Comparison of ENCODE assay signal across 1 cellular context in the genomic region with DNA sequence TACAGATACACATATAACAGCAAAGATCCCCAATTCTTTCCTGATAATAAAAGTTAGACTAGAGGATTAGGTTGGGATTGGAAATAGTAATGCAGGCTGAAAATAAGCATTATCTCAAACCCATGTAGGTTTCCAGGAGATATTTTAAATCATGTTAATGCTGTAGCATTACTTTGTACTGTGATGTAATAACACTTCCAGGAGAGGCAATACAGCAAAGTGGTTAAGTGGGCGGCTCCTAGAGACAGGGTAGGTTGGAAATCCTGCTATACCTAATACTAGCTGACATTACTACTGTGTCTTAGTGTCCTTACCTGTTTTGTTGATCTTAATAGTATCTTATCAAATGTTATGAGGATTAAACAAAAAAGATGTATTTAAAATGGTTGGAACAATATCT.
TF ChIP-seq lines count a peak whose summit lies in the region.

No MANE protein-coding gene starts in this region.

TF ChIP-seq in WTC11, 78 proteins besides CTCF, POLR2A, EP300 and RAD21 (continued from another document):
- TF ChIP-seq, protein P1, sequence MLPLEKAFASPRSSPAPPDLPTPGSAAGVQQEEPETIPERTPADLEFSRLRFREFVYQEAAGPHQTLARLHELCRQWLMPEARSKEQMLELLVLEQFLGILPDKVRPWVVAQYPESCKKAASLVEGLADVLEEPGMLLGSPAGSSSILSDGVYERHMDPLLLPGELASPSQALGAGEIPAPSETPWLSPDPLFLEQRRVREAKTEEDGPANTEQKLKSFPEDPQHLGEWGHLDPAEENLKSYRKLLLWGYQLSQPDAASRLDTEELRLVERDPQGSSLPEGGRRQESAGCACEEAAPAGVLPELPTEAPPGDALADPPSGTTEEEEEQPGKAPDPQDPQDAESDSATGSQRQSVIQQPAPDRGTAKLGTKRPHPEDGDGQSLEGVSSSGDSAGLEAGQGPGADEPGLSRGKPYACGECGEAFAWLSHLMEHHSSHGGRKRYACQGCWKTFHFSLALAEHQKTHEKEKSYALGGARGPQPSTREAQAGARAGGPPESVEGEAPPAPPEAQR (CRISPR knock-in tag; IDR thresholded peaks at IDR 0.05): no peak
- TF ChIP-seq OVOL2 (CRISPR knock-in tag; IDR thresholded peaks at IDR 0.05; ENCODE audit: borderline replicate concordance) (no peak), JAZF1 (CRISPR knock-in tag; IDR thresholded peaks at IDR 0.05) (no peak), SMAD3 (CRISPR knock-in tag; IDR thresholded peaks at IDR 0.05; ENCODE audit: borderline replicate concordance) (no peak)
- TF ChIP-seq, protein P2, sequence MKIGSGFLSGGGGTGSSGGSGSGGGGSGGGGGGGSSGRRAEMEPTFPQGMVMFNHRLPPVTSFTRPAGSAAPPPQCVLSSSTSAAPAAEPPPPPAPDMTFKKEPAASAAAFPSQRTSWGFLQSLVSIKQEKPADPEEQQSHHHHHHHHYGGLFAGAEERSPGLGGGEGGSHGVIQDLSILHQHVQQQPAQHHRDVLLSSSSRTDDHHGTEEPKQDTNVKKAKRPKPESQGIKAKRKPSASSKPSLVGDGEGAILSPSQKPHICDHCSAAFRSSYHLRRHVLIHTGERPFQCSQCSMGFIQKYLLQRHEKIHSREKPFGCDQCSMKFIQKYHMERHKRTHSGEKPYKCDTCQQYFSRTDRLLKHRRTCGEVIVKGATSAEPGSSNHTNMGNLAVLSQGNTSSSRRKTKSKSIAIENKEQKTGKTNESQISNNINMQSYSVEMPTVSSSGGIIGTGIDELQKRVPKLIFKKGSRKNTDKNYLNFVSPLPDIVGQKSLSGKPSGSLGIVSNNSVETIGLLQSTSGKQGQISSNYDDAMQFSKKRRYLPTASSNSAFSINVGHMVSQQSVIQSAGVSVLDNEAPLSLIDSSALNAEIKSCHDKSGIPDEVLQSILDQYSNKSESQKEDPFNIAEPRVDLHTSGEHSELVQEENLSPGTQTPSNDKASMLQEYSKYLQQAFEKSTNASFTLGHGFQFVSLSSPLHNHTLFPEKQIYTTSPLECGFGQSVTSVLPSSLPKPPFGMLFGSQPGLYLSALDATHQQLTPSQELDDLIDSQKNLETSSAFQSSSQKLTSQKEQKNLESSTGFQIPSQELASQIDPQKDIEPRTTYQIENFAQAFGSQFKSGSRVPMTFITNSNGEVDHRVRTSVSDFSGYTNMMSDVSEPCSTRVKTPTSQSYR (CRISPR knock-in tag; IDR thresholded peaks at IDR 0.05): no peak
